1 cellular context compared by ENCODE assay signal in genomic region chr12:28021704-28022103, GRCh38.
TF ChIP-seq lines count a peak whose summit lies in the region.

No MANE protein-coding gene starts in this region.

TF ChIP-seq in HepG2, 621 proteins besides CTCF, POLR2A, EP300 and RAD21 (continued from another document and continues in another):
- no peak for TF ChIP-seq ZNF839 (CRISPR knock-in tag; IDR thresholded peaks at IDR 0.05; ENCODE audit: borderline replicate concordance)
- TF ChIP-seq PTBP1 (IDR thresholded peaks at IDR 0.05; ENCODE audit: low read depth, low read length, poor library complexity, severe bottlenecking), result no peak
- no peak for TF ChIP-seq ZSCAN25 (CRISPR knock-in tag; IDR thresholded peaks at IDR 0.05)
- TF ChIP-seq FOXP4 (CRISPR knock-in tag; IDR thresholded peaks at IDR 0.05), result peak; percentile 75
- TF ChIP-seq ZNF230 (CRISPR knock-in tag; IDR thresholded peaks at IDR 0.05), result no peak
- TF ChIP-seq KDM1A (CRISPR knock-in tag; IDR thresholded peaks at IDR 0.05), result peak; percentile 22; the same call in 1 of the 2 replicates
- TF ChIP-seq TBL1XR1 (IDR thresholded peaks at IDR 0.05; ENCODE audit: borderline replicate concordance, low read length, partially characterized antibody), result no peak
- TF ChIP-seq JUND (CRISPR knock-in tag; IDR thresholded peaks at IDR 0.05), result peak; percentile 48; the same call in 1 of the 2 replicates
- TF ChIP-seq DBP (CRISPR knock-in tag; IDR thresholded peaks at IDR 0.05; ENCODE audit: not compliant biosample characterization), result no peak
- TF ChIP-seq E2F1 (CRISPR knock-in tag; IDR thresholded peaks at IDR 0.05), result no peak
- no peak for TF ChIP-seq NR2F2 (IDR thresholded peaks at IDR 0.05; ENCODE audit: borderline replicate concordance, low read depth)
- TF ChIP-seq KDM2A (CRISPR knock-in tag; IDR thresholded peaks at IDR 0.05; ENCODE audit: borderline replicate concordance, low read depth), result no peak
- peak; percentile 64 for TF ChIP-seq PBX2 (CRISPR knock-in tag; IDR thresholded peaks at IDR 0.05)
- no peak for TF ChIP-seq ZMYM2 (CRISPR knock-in tag; IDR thresholded peaks at IDR 0.05)
- TF ChIP-seq IRX3 (CRISPR knock-in tag; IDR thresholded peaks at IDR 0.05; ENCODE audit: borderline replicate concordance, low read depth), result no peak
- no peak for TF ChIP-seq ZFYVE20 (CRISPR knock-in tag; IDR thresholded peaks at IDR 0.05; ENCODE audit: borderline replicate concordance, low read depth)
- TF ChIP-seq NCOA2 (CRISPR knock-in tag; IDR thresholded peaks at IDR 0.05), result peak; percentile 83
- 0 out of 2 replicates have a peak, but pooled peaks have one; percentile 16 for TF ChIP-seq FOXP1 (IDR thresholded peaks at IDR 0.05)
- peak; percentile 94 for TF ChIP-seq FOXP1 (CRISPR knock-in tag; IDR thresholded peaks at IDR 0.05)
- no peak for TF ChIP-seq TEAD3 (CRISPR knock-in tag; optimal IDR thresholded peaks at IDR 0.05; ENCODE audit: borderline replicate concordance)
- no peak for TF ChIP-seq ZNF430 (CRISPR knock-in tag; IDR thresholded peaks at IDR 0.05)
- TF ChIP-seq SKIL (CRISPR knock-in tag; IDR thresholded peaks at IDR 0.05; ENCODE audit: borderline replicate concordance), result no peak
- no peak for TF ChIP-seq ZBTB44 (CRISPR knock-in tag; IDR thresholded peaks at IDR 0.05)
- no peak for TF ChIP-seq ZNF546 (CRISPR knock-in tag; conservative IDR thresholded peaks at IDR 0.05)
- no peak for TF ChIP-seq KMT2A (CRISPR knock-in tag; IDR thresholded peaks at IDR 0.05)
- no peak for TF ChIP-seq MXD3 (CRISPR knock-in tag; IDR thresholded peaks at IDR 0.05)
- TF ChIP-seq GMEB1 (CRISPR knock-in tag; IDR thresholded peaks at IDR 0.05; ENCODE audit: borderline replicate concordance), result no peak
- TF ChIP-seq ZNF660 (CRISPR knock-in tag; IDR thresholded peaks at IDR 0.05; ENCODE audit: borderline replicate concordance, low read depth), result no peak
- TF ChIP-seq HINFP (CRISPR knock-in tag; IDR thresholded peaks at IDR 0.05; ENCODE audit: low read depth), result no peak
- TF ChIP-seq GATA4 (IDR thresholded peaks at IDR 0.05; ENCODE audit: borderline replicate concordance, low read depth), result no peak; the same call in 1 of the 2 replicates
- TF ChIP-seq E2F5 (CRISPR knock-in tag; conservative IDR thresholded peaks at IDR 0.05), result no peak
- TF ChIP-seq PREB (CRISPR knock-in tag; IDR thresholded peaks at IDR 0.05), result no peak
- TF ChIP-seq CENPX (CRISPR knock-in tag; IDR thresholded peaks at IDR 0.05), result no peak
- no peak for TF ChIP-seq ZNF597 (CRISPR knock-in tag; IDR thresholded peaks at IDR 0.05)
- TF ChIP-seq ZSCAN20 (CRISPR knock-in tag; IDR thresholded peaks at IDR 0.05; ENCODE audit: borderline replicate concordance), result no peak
- TF ChIP-seq FOXA3 (CRISPR knock-in tag; IDR thresholded peaks at IDR 0.05), result peak; percentile 94
- TF ChIP-seq KLF9 (CRISPR knock-in tag; IDR thresholded peaks at IDR 0.05; ENCODE audit: low read depth), result no peak
- TF ChIP-seq ZSCAN12 (CRISPR knock-in tag; IDR thresholded peaks at IDR 0.05), result no peak
- TF ChIP-seq ZHX1 (CRISPR knock-in tag; IDR thresholded peaks at IDR 0.05; ENCODE audit: low read depth), result no peak
